Comparison of ENCODE assay signal across 1 cellular context in the genomic region with DNA sequence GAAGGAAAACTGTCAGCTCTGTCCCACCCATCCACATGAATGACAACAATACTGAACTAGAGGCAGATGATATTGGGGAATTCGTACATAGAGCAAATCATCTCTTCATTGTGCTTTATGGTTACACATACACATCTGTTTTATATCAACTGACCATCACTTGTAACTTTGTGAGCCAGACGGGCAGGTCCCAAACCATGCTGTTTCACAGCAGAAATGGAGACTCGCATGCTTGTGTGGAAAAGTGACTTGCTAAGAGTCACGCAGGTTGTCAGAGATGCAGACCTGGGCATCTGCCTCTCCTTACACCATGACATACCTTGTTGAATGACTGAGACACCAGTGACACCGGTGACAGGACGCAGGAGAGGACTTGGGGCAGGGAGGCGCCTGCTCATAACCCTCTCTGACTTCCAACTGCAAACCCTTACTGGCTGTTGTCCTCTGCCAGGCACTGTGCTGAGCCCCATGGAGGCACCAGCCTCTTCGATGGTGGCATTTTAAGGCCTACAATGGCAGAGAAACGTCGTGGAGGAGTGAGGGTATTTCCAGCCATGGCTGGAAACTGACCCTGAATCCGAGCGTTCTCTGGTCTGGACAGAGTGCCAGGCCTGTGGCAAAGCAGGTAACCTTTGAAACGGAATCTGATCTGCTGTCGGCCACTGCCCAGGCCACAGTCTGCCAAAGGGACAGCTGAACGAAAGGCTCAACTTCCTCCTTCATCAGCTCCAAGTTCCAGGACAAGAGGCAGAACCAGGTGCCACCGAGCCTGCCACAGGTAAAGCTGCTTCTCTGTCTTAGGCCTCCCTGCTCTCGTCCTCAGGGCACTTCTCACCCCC.
TF ChIP-seq lines count a peak whose summit lies in the region.

No MANE protein-coding gene starts in this region.

TF ChIP-seq in WTC11, 78 proteins besides CTCF, POLR2A, EP300 and RAD21:
- TF ChIP-seq ZNF671 (CRISPR knock-in tag; IDR thresholded peaks at IDR 0.05) (no peak), EMX1 (CRISPR knock-in tag; IDR thresholded peaks at IDR 0.05) (no peak), OVOL2 (CRISPR knock-in tag; IDR thresholded peaks at IDR 0.05; ENCODE audit: borderline replicate concordance) (no peak), NFATC4 (CRISPR knock-in tag; IDR thresholded peaks at IDR 0.05) (no peak), JAZF1 (CRISPR knock-in tag; IDR thresholded peaks at IDR 0.05) (no peak), ZNF232 (CRISPR knock-in tag; IDR thresholded peaks at IDR 0.05) (no peak), AR (CRISPR knock-in tag; IDR thresholded peaks at IDR 0.05) (no peak), ESRRA (CRISPR knock-in tag; IDR thresholded peaks at IDR 0.05; ENCODE audit: borderline replicate concordance) (no peak)
- TF ChIP-seq, protein P1, sequence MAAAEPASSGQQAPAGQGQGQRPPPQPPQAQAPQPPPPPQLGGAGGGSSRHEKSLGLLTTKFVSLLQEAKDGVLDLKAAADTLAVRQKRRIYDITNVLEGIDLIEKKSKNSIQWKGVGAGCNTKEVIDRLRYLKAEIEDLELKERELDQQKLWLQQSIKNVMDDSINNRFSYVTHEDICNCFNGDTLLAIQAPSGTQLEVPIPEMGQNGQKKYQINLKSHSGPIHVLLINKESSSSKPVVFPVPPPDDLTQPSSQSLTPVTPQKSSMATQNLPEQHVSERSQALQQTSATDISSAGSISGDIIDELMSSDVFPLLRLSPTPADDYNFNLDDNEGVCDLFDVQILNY (CRISPR knock-in tag; IDR thresholded peaks at IDR 0.05): no peak
- TF ChIP-seq, protein P2, sequence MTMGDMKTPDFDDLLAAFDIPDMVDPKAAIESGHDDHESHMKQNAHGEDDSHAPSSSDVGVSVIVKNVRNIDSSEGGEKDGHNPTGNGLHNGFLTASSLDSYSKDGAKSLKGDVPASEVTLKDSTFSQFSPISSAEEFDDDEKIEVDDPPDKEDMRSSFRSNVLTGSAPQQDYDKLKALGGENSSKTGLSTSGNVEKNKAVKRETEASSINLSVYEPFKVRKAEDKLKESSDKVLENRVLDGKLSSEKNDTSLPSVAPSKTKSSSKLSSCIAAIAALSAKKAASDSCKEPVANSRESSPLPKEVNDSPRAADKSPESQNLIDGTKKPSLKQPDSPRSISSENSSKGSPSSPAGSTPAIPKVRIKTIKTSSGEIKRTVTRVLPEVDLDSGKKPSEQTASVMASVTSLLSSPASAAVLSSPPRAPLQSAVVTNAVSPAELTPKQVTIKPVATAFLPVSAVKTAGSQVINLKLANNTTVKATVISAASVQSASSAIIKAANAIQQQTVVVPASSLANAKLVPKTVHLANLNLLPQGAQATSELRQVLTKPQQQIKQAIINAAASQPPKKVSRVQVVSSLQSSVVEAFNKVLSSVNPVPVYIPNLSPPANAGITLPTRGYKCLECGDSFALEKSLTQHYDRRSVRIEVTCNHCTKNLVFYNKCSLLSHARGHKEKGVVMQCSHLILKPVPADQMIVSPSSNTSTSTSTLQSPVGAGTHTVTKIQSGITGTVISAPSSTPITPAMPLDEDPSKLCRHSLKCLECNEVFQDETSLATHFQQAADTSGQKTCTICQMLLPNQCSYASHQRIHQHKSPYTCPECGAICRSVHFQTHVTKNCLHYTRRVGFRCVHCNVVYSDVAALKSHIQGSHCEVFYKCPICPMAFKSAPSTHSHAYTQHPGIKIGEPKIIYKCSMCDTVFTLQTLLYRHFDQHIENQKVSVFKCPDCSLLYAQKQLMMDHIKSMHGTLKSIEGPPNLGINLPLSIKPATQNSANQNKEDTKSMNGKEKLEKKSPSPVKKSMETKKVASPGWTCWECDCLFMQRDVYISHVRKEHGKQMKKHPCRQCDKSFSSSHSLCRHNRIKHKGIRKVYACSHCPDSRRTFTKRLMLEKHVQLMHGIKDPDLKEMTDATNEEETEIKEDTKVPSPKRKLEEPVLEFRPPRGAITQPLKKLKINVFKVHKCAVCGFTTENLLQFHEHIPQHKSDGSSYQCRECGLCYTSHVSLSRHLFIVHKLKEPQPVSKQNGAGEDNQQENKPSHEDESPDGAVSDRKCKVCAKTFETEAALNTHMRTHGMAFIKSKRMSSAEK (CRISPR knock-in tag; IDR thresholded peaks at IDR 0.05; ENCODE audit: borderline replicate concordance): no peak
